10 cellular contexts compared by ENCODE assay signal in the genomic region with DNA sequence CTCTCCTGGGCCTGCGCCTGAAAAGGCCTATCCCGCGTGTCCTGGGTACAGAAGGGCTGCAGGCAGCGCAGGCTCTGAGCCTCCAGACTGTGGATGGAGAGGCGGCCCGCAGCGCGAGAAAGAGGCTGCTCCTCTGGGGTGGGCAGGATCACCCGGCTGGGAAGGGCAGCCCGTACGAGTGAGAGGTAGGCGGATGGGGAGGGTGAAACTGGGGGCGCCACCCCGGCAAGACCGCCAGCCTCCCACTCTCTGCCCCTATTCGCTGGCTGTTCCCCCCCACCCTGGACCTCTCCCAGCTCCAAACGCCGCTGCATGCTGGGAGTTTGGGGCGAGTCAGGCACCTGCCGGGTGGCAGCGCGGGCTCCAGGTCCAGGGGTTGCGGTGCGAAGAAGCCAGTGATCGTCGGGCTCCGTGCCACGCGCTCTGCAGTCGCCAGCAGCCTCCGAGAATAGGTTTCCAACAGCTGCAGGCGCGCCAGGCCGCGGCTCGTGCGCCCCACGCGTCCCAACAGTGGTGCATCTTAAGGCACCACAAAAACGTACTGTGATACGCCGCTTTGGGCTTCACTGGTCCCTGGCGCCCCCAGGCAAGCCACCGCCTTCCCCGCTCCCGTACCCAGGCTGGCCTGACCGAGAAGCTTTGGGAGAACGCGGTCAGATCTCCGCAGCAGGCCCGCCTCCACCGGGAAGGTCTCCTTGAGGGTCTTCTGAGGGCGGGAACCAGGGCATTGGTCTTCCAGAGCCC. TPM values are rescaled to one million over a fixed set of nuclear protein-coding genes. Genes with fewer than 3 reads are reported as not detected.
DNase-seq lines count a peak whose midpoint lies in the region; ATAC-seq and TF ChIP-seq lines count a peak whose summit lies in the region.
"Had no signal": no experiment of that assay in that cellular context is flagged by ENCODE, and none has a peak within 500 bp of the region (broad histone marks: within the 10 kb centered on the region; RNA-seq: fewer than 3 reads in every experiment).

No MANE protein-coding gene starts in this region.

- ATAC-seq in HG03571 (IDR thresholded peaks at IDR 0.05; ENCODE audit: unreplicated experiment) (no peak), GM21390 (IDR thresholded peaks at IDR 0.05; ENCODE audit: unreplicated experiment) (no peak)
- ATAC-seq: heart left ventricle, natural killer cell had no signal

- H3K27me3 ChIP-seq in H7 (ENCODE audit: control insufficient read depth, insufficient read depth, low read length): peaks cover 45% of the 10 kb centered on the region

- H3K36me3 ChIP-seq in H7 (replicated peaks; ENCODE audit: control insufficient read depth, insufficient read depth, low read length): peaks cover 5% of the 10 kb centered on the region

- H3K4me3 ChIP-seq in H7 (ENCODE audit: insufficient read depth, low read depth, low read length): peak overlapping the region; percentile 48; the same call in 1 of the 2 replicates
- H3K4me3 ChIP-seq: heart left ventricle had no signal

- DNase-seq in H7: peak; percentile 87
- peak; percentile 44 for DNase-seq in left kidney (ENCODE audit: low read depth, low spot score)
- no peak for DNase-seq in cerebellar cortex (ENCODE audit: low spot score)
- DNase-seq: GOT3, natural killer cell had no signal

TF ChIP-seq in PFSK-1, 5 proteins besides CTCF, POLR2A, EP300 and RAD21:
- TF ChIP-seq SIN3A (IDR thresholded peaks at IDR 0.05; ENCODE audit: borderline replicate concordance, insufficient read depth, low read length) (no peak), TAF1 (IDR thresholded peaks at IDR 0.05; ENCODE audit: borderline replicate concordance, insufficient read depth, low read length) (no peak), POLR2AphosphoS5 (IDR thresholded peaks at IDR 0.05; ENCODE audit: low read depth, low read length) (0 out of 2 replicates have a peak, but pooled peaks have one; percentile 27)
- TF ChIP-seq, protein P1, sequence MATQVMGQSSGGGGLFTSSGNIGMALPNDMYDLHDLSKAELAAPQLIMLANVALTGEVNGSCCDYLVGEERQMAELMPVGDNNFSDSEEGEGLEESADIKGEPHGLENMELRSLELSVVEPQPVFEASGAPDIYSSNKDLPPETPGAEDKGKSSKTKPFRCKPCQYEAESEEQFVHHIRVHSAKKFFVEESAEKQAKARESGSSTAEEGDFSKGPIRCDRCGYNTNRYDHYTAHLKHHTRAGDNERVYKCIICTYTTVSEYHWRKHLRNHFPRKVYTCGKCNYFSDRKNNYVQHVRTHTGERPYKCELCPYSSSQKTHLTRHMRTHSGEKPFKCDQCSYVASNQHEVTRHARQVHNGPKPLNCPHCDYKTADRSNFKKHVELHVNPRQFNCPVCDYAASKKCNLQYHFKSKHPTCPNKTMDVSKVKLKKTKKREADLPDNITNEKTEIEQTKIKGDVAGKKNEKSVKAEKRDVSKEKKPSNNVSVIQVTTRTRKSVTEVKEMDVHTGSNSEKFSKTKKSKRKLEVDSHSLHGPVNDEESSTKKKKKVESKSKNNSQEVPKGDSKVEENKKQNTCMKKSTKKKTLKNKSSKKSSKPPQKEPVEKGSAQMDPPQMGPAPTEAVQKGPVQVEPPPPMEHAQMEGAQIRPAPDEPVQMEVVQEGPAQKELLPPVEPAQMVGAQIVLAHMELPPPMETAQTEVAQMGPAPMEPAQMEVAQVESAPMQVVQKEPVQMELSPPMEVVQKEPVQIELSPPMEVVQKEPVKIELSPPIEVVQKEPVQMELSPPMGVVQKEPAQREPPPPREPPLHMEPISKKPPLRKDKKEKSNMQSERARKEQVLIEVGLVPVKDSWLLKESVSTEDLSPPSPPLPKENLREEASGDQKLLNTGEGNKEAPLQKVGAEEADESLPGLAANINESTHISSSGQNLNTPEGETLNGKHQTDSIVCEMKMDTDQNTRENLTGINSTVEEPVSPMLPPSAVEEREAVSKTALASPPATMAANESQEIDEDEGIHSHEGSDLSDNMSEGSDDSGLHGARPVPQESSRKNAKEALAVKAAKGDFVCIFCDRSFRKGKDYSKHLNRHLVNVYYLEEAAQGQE (IDR thresholded peaks at IDR 0.05; ENCODE audit: insufficient read depth in 1 of 2, low read depth in 2 of 2, low read length in 2 of 2): no peak

RNA-seq across cellular contexts. Expression of a gene that starts 1.1 kb away (rescaled TPM):
- total RNA-seq in H7 (2014; rRNA removed; shearing (Covaris generic)): 1.3 TPM in 1 of 2 replicates, not detected in the other
- 0.74 TPM for polyA plus RNA-seq in PFSK-1 (2012; ENCODE audit: insufficient read length, low read depth)
- total RNA-seq: heart left ventricle, natural killer cell had no signal

RNA-seq across cellular contexts. Expression of a gene that starts 3.8 kb away (rescaled TPM):
- total RNA-seq in H7 (2014; rRNA removed; shearing (Covaris generic)): 75.1 and 77.8 TPM in 2 replicates
- 51.9 TPM for polyA plus RNA-seq in PFSK-1 (2012; ENCODE audit: insufficient read length, low read depth)

RNA-seq across cellular contexts. Expression of a gene that starts 8.3 kb away (rescaled TPM):
- 91.7 and 104 TPM in 2 replicates for total RNA-seq in H7 (2014; rRNA removed; shearing (Covaris generic))
- 63.5 TPM for polyA plus RNA-seq in PFSK-1 (2012; ENCODE audit: insufficient read length, low read depth)

RNA-seq across cellular contexts. Expression of a gene that starts 9.6 kb away (rescaled TPM):
- total RNA-seq in H7 (2014; rRNA removed; shearing (Covaris generic)): 38.6 and 60.0 TPM in 2 replicates
- 7.3 TPM for polyA plus RNA-seq in PFSK-1 (2012; ENCODE audit: insufficient read length, low read depth)

RNA-seq across cellular contexts. Expression of a gene that starts 13.5 kb away (rescaled TPM):
- total RNA-seq in H7 (2014; rRNA removed; shearing (Covaris generic)): not detected in 2 replicates
- polyA plus RNA-seq in PFSK-1 (2012; ENCODE audit: insufficient read length, low read depth): not detected
- total RNA-seq: heart left ventricle, natural killer cell, OCI-LY7 had no signal
- polyA plus RNA-seq: heart left ventricle had no signal
